6 cellular contexts compared by ENCODE assay signal in genomic region chr5:36034536-36035134, GRCh38. TPM values are rescaled to one million over a fixed set of nuclear protein-coding genes. Genes with fewer than 3 reads are reported as not detected.
"Had no signal": no experiment of that assay in that cellular context is flagged by ENCODE, and none has a peak within 500 bp of the region (broad histone marks: within the 10 kb centered on the region; RNA-seq: fewer than 3 reads in every experiment).

No MANE protein-coding gene starts in this region.

RNA-seq across cellular contexts. Expression of gene UGT3A2, which starts 32.0 kb away (rescaled TPM):
- total RNA-seq: PC-3, Peyer's patch, Right ventricle myocardium superior, SJSA1 had no signal

RNA-seq across cellular contexts. Expression of gene UGT3A1, which starts 43.4 kb away (rescaled TPM):
- total RNA-seq: LHCN-M2, M059J, PC-3, Right ventricle myocardium superior, SJSA1 had no signal
